Comparison of ENCODE assay signal across 1 cellular context in the genomic region with DNA sequence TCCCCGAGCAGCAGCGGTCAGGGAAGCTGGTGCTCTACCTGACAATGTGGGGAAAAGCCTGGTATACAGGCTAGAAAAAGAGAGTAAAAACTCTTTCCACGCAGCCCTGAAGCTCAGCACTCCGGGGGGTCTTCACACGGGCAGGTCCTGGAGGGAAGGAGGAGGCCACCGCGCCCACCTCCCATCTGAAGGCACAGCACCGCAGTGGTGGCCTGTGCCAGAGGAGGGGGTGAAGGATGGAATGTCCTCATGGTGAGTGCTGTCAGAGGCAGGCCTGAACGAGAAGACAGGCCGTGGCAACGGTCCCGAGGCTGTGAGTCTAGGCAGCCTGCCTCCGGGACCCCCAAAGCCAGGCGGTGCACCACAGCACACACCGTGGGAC.
TF ChIP-seq lines count a peak whose summit lies in the region.

No MANE protein-coding gene starts in this region.

TF ChIP-seq in WTC11, 78 proteins besides CTCF, POLR2A, EP300 and RAD21 (continued from another document):
- TF ChIP-seq, protein P1, sequence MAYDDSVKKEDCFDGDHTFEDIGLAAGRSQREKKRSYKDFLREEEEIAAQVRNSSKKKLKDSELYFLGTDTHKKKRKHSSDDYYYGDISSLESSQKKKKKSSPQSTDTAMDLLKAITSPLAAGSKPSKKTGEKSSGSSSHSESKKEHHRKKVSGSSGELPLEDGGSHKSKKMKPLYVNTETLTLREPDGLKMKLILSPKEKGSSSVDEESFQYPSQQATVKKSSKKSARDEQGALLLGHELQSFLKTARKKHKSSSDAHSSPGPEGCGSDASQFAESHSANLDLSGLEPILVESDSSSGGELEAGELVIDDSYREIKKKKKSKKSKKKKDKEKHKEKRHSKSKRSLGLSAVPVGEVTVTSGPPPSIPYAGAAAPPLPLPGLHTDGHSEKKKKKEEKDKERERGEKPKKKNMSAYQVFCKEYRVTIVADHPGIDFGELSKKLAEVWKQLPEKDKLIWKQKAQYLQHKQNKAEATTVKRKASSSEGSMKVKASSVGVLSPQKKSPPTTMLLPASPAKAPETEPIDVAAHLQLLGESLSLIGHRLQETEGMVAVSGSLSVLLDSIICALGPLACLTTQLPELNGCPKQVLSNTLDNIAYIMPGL (CRISPR knock-in tag; IDR thresholded peaks at IDR 0.05): no peak
- TF ChIP-seq EMX1 (CRISPR knock-in tag; IDR thresholded peaks at IDR 0.05): no peak
- TF ChIP-seq ZMAT4 (CRISPR knock-in tag; IDR thresholded peaks at IDR 0.05): no peak
- TF ChIP-seq ARID4B (CRISPR knock-in tag; IDR thresholded peaks at IDR 0.05; ENCODE audit: borderline replicate concordance): no peak
- no peak for TF ChIP-seq FOXJ3 (CRISPR knock-in tag; IDR thresholded peaks at IDR 0.05; ENCODE audit: borderline replicate concordance)
